Comparison of ENCODE assay signal across 1 cellular context in the genomic region with DNA sequence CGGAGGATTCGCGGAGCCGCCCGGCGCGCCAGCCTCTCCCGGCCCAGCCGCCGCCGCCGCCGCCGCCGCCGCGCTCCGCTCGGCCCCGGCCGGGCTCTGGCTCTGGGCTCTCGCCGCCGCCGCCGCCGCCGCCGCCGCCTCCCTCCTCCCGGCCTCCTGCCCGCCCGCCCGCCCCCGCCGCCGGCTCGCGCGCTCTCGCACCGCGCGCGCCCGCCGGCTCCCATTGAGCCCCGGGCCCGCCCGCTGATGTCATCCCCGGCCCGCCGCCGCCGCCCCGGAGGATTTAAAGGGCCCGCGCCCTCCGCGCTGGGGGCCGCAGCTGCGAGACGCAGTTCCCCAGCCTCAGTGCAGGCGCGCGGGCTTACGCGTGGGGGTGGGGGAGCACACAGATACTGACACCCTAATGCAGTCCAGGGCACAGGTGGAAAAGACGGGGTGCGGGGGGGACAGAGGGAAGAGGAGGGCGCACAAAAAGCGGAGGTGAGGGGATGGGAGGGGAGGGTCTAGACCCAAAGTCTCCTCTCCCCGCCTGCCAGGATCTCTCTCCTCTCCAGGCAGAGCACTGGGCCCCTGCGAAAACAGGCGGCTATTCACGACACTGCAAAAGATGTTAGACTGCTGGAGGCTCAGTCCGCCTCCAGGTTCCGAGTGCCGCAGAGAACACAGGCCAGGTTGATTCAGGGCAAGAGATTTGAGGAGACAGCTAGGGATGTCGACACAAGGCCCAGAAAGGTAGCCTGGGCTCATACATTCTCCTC.
TF ChIP-seq lines count a peak whose summit lies in the region.

TSS of gene CSNK1E (minus strand) at position 197 of the 758 bp plus-strand sequence. CDS start 3,276 bp downstream, outside the sequence.

TF ChIP-seq in HepG2, 621 proteins besides CTCF, POLR2A, EP300 and RAD21 (continued from another document):
- TF ChIP-seq MTERF4 (CRISPR knock-in tag; IDR thresholded peaks at IDR 0.05), result 0 out of 2 replicates have a peak, but pooled peaks have one; percentile 61
- TF ChIP-seq ZNF557 (CRISPR knock-in tag; IDR thresholded peaks at IDR 0.05), result no peak
- no peak for TF ChIP-seq KDM4B (CRISPR knock-in tag; IDR thresholded peaks at IDR 0.05)
- TF ChIP-seq ZSCAN29 (CRISPR knock-in tag; conservative IDR thresholded peaks at IDR 0.05), result no peak
- TF ChIP-seq SOX5 (CRISPR knock-in tag; IDR thresholded peaks at IDR 0.05; ENCODE audit: borderline replicate concordance), result 0 out of 2 replicates have a peak, but pooled peaks have one; percentile 8
- no peak for TF ChIP-seq RFXAP (CRISPR knock-in tag; IDR thresholded peaks at IDR 0.05; ENCODE audit: borderline replicate concordance)
- TF ChIP-seq FOXP1 (IDR thresholded peaks at IDR 0.05), result no peak
- TF ChIP-seq FOXP1 (CRISPR knock-in tag; IDR thresholded peaks at IDR 0.05), result no peak
- TF ChIP-seq ZNF615 (CRISPR knock-in tag; IDR thresholded peaks at IDR 0.05; ENCODE audit: borderline replicate concordance), result no peak
- TF ChIP-seq NR1H2 (CRISPR knock-in tag; IDR thresholded peaks at IDR 0.05; ENCODE audit: borderline replicate concordance, low read depth), result no peak
- no peak for TF ChIP-seq SOX6 (IDR thresholded peaks at IDR 0.05)
- TF ChIP-seq SOX6 (CRISPR knock-in tag; IDR thresholded peaks at IDR 0.05), result 0 out of 2 replicates have a peak, but pooled peaks have one; percentile 18
- TF ChIP-seq NFAT5 (CRISPR knock-in tag; IDR thresholded peaks at IDR 0.05), result no peak
- no peak for TF ChIP-seq ZNF496 (CRISPR knock-in tag; IDR thresholded peaks at IDR 0.05; ENCODE audit: insufficient replicate concordance)
